Comparison of ENCODE assay signal across 8 cellular contexts in the genomic region with DNA sequence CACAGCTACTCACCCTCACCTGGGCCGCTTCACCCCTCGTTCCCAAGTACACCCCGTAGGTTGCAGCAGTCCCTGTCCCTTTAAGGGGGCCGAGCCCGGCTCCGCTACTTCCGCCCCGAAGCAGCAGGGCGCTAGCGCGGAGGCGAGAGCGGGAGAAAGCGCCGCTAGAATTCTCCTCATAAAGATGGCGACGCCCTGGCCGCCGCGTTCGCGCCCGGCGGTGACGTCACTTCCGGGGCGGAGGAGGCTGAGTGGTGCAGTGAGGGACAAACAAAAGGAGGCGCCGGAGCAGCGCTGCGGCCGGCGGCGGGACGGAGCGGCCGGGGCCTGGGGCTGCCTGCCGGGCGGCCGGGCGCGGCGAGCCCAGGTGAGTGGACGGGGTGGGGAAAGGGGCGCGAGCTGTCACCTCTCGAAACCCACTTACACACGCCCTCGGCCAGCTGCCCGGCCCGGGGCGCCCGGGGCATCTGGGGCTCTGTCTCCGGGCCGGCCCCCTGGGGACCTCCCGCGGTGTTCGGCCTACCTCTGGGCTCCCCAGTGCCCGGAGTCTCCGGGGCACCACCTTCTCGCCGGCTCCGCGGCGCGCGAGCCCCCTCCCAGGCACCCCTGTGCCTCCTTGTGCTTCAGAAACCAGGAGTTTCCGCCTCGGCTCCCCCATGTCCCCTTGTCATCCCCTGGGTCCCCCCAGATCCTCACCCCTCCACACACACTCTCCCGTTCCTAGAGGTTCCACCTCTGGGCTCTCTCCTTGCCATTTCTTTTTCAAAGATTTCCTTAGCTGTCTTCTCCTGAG. TPM values are rescaled to one million over a fixed set of nuclear protein-coding genes. Genes with fewer than 3 reads are reported as not detected.
A peak's percentile ranks its signal among the peaks of the same experiment; 100 is the strongest.
DNase-seq lines count a peak whose midpoint lies in the region; ATAC-seq and TF ChIP-seq lines count a peak whose summit lies in the region.

TSS of gene KYAT1 (minus strand) at position 67 of the 793 bp plus-strand sequence. CDS start 36,545 bp downstream, outside the sequence.
TSS of gene LRRC8A (plus strand) at position 250 of the 793 bp plus-strand sequence. CDS start 25,032 bp downstream, outside the sequence.

- BruUV-seq in Panc1 (replicated peaks; lab: Mats Ljungman, UMichigan): no TSS peak

- intact Hi-C loops in Panc1 (cut with micrococcal nuclease; ENCODE audit: unreplicated experiment): no loop called here

- H2AFZ ChIP-seq in KMS-11 (ENCODE audit: low read depth): peak within 1 kb of the TSS; percentile 83

- H4K20me1 ChIP-seq in KMS-11 (ENCODE audit: insufficient read depth): no peaks in the 10 kb centered on the region

- in situ Hi-C loops in Panc1 (cut with HindIII; ENCODE audit: low pct_unique_long_range_greater_than_20kb, low sequenced_read_pairs): no loop called here

- H3K27me3 ChIP-seq in KMS-11 (ENCODE audit: insufficient read depth, low read depth): no peaks in the 10 kb centered on the region
- H3K27me3 ChIP-seq in Panc1 (ENCODE audit: control insufficient read depth, insufficient read depth, low read length): no peaks in the 10 kb centered on the region
- no peaks in the 10 kb centered on the region for H3K27me3 ChIP-seq in mucosa of stomach (ENCODE audit: control insufficient read depth, insufficient read depth, low read length)

- H3K36me3 ChIP-seq in KMS-11 (ENCODE audit: insufficient read depth) (no peaks in the 10 kb centered on the region), Panc1 (ENCODE audit: control insufficient read depth, insufficient read depth, low read length) (peaks cover 7% of the 10 kb centered on the region; the same call in 1 of the 2 replicates), mucosa of stomach (ENCODE audit: control insufficient read depth, insufficient read depth, low read length) (peaks cover 5% of the 10 kb centered on the region)

- H3K27me3 Mint-ChIP-seq in activated T-cell treated with anti-CD3 and anti-CD28 coated beads, Interleukin-2, amount 50 U/mL, for 4 hours (ENCODE audit: low read depth): no peaks in the 10 kb centered on the region

- peak; percentile 91 for DNase-seq in DMS79 treated with DMSO at 0.1 percent for 48 hours (lab: John Stamatoyannopoulos, UW)
- DNase-seq in Panc1 (ENCODE audit: low read depth, low spot score): peak; percentile 81
- DNase-seq in activated T-cell treated with anti-CD3 and anti-CD28 coated beads, Interleukin-2, amount 50 U/mL, for 4 hours: peak; percentile 98
- DNase-seq in erythroblast (lab: John Stamatoyannopoulos, UW): peak; percentile 97 to 98
- DNase-seq in stimulated activated CD8-positive, alpha-beta memory T cell treated with anti-CD3 and anti-CD28 coated beads, Interleukin-4, amount 100 ng/mL, for 48 hours: peak; percentile 100

- H3K36me3 Mint-ChIP-seq in activated T-cell treated with anti-CD3 and anti-CD28 coated beads, Interleukin-2, amount 50 U/mL, for 4 hours (ENCODE audit: insufficient read depth): peaks cover 9% of the 10 kb centered on the region

- H3K9me3 Mint-ChIP-seq in activated T-cell treated with anti-CD3 and anti-CD28 coated beads, Interleukin-2, amount 50 U/mL, for 4 hours: no peaks in the 10 kb centered on the region

- peaks cover 54% of the 10 kb centered on the region for H3K4me1 Mint-ChIP-seq in activated T-cell treated with anti-CD3 and anti-CD28 coated beads, Interleukin-2, amount 50 U/mL, for 4 hours (ENCODE audit: low read depth)

- H3K27ac ChIP-seq in KMS-11 (peak within 1 kb of the TSS; percentile 65), Panc1 (ENCODE audit: low read length) (peak within 1 kb of the TSS; percentile 83)

- H3K4me2 ChIP-seq in KMS-11: peak within 1 kb of the TSS; percentile 97

- H3K79me2 ChIP-seq in KMS-11 (ENCODE audit: insufficient read depth, low read depth): peaks cover 27% of the 10 kb centered on the region; the same call in 1 of the 2 replicates

- TF ChIP-seq CTCF in KMS-11 (conservative IDR thresholded peaks at IDR 0.05; ENCODE audit: low read depth, low read length) (no peak), Panc1 (IDR thresholded peaks at IDR 0.05) (no peak)

- H3K4me1 ChIP-seq in KMS-11 (ENCODE audit: low read depth, poor library complexity, severe bottlenecking) (peaks cover 10% of the 10 kb centered on the region), Panc1 (ENCODE audit: control insufficient read depth, insufficient read depth, low read length) (peaks cover 8% of the 10 kb centered on the region), mucosa of stomach (ENCODE audit: control insufficient read depth, insufficient read depth, low read length) (peaks cover 36% of the 10 kb centered on the region)

- H3K9me3 ChIP-seq in Panc1 (ENCODE audit: control insufficient read depth, insufficient read depth, low read depth, low read length): no peaks in the 10 kb centered on the region
- no peaks in the 10 kb centered on the region for H3K9me3 ChIP-seq in mucosa of stomach (ENCODE audit: control insufficient read depth, low read length)

- CTCF ChIA-PET in Panc1 (lab: Charles Lee): interaction anchor here (0.6 kb wide), 2 partner anchors 23 to 61 kb away, joined by 3 to 6 read pairs; no protein-coding TSS in a partner anchor

- ATAC-seq in GM21786 (IDR thresholded peaks at IDR 0.05; ENCODE audit: unreplicated experiment) (peak; percentile 78), Panc1 (peak; percentile 94)
- peak; percentile 95 to 97 for ATAC-seq in activated T-cell treated with anti-CD3 and anti-CD28 coated beads, Interleukin-2, amount 50 U/mL, for 4 hours

- POLR2A ChIA-PET in Panc1 (lab: Charles Lee): interaction anchor here (0.7 kb wide), 2 partner anchors 62 to 146 kb away, joined by 4 read pairs; no protein-coding TSS in a partner anchor

- peak within 1 kb of the TSS; percentile 96 for H3K4me3 Mint-ChIP-seq in activated T-cell treated with anti-CD3 and anti-CD28 coated beads, Interleukin-2, amount 50 U/mL, for 4 hours

- peak; percentile 92 for TF ChIP-seq POLR2A in erythroblast (IDR thresholded peaks at IDR 0.05; ENCODE audit: low read length)

- H3K4me3 ChIP-seq in KMS-11 (IDR thresholded peaks at IDR 0.05; ENCODE audit: insufficient read depth, low read depth, low read length) (no peak within 1 kb of the TSS), Panc1 (ENCODE audit: low read depth in 2 of 2, low read length in 2 of 2) (peak within 1 kb of the TSS; percentile 87 to 88), mucosa of stomach (ENCODE audit: low read length) (peak within 1 kb of the TSS; percentile 85)

- H3K9ac ChIP-seq in KMS-11: peak within 1 kb of the TSS; percentile 89
- H3K9ac ChIP-seq in mucosa of stomach (ENCODE audit: low read length): peak within 1 kb of the TSS; percentile 97

RNA-seq across cellular contexts. Expression of gene KYAT1, which starts in this region (rescaled TPM):
- 6.1 TPM for total RNA-seq in Panc1 (2021; ENCODE audit: unreplicated experiment)
- polyA plus RNA-seq in Panc1 (2012; ENCODE audit: insufficient read length): 7.6 TPM
- 1 to 10 TPM; 4.7 to 5.6 (median 4.8) TPM for total RNA-seq in activated T-cell treated with anti-CD3 and anti-CD28 coated beads, Interleukin-2, amount 50 U/mL, for 4 hours

RNA-seq across cellular contexts. Expression of gene LRRC8A, which starts in this region (rescaled TPM):
- 16.4 TPM for total RNA-seq in Panc1 (2021; ENCODE audit: unreplicated experiment)
- polyA plus RNA-seq in Panc1 (2012; ENCODE audit: insufficient read length): 18.1 TPM
- total RNA-seq in activated T-cell treated with anti-CD3 and anti-CD28 coated beads, Interleukin-2, amount 50 U/mL, for 4 hours: 10 to 100 TPM; 22.6 to 24.0 (median 23.6) TPM
